ENCODE assay signal across 8 cellular contexts in genomic region chr10:931326-932318, GRCh38. TPM values are rescaled to one million over a fixed set of nuclear protein-coding genes. Genes with fewer than 3 reads are reported as not detected.
DNase-seq lines count a peak whose midpoint lies in the region; ATAC-seq and TF ChIP-seq lines count a peak whose summit lies in the region.

TSS of gene LARP4B (minus strand) at chr10:931705. CDS start at chr10:885721, 45,984 bp downstream.

- no peak for TF ChIP-seq EP300 in transverse colon (IDR thresholded peaks at IDR 0.05; ENCODE audit: low read depth)

- DNase-seq in NCI-H146 treated with DMSO at 0.1 percent for 48 hours (lab: John Stamatoyannopoulos, UW; ENCODE audit: unreplicated experiment) (peak; percentile 97), T-helper 1 cell (peak; percentile 94 to 99 (median 95)), adrenal gland (peak; percentile 96 to 98 (median 97)), heart left ventricle (peak; percentile 97 to 99 (median 98)), pons (ENCODE audit: low spot score) (peak; percentile 97), transverse colon (peak; percentile 97)

- TF ChIP-seq POLR2A in GM15510 (IDR thresholded peaks at IDR 0.05; ENCODE audit: borderline replicate concordance, extremely low read depth, insufficient read length) (peak; percentile 64), adrenal gland (IDR thresholded peaks at IDR 0.05) (peak; percentile 80 to 96), heart left ventricle (IDR thresholded peaks at IDR 0.05) (peak in 1 of 2 donors; percentile 73), transverse colon (IDR thresholded peaks at IDR 0.05) (peak; percentile 80)

- H3K4me3 ChIP-seq in adrenal gland (peak within 1 kb of the TSS in 3 of 4 donors; percentile 8 to 95 (median 70)), heart left ventricle (peak within 1 kb of the TSS; percentile 43 to 96 (median 77)), transverse colon (peak within 1 kb of the TSS; percentile 89 to 98 (median 93))

- H3K27ac ChIP-seq in adrenal gland (peak within 1 kb of the TSS; percentile 74 to 100 (median 92)), heart left ventricle (peak within 1 kb of the TSS; percentile 91 to 99 (median 96)), transverse colon (peak within 1 kb of the TSS; percentile 96 to 99 (median 98))

- peak; percentile 90 for ATAC-seq in HG02884 (IDR thresholded peaks at IDR 0.05; ENCODE audit: unreplicated experiment)
- peak; percentile 99 to 100 (median 99) for ATAC-seq in heart left ventricle

- H3K27me3 ChIP-seq in adrenal gland (no peaks in the 10 kb centered on the region), heart left ventricle (no peaks in the 10 kb centered on the region), transverse colon (no peaks in the 10 kb centered on the region)

- in situ Hi-C loops in transverse colon (cut with MboI; ENCODE audit: low pct_ligation_motif_present in 1 of 4, low pct_unique_long_range_greater_than_20kb in 1 of 4, low sequenced_read_pairs in 3 of 4): no loop called here

- intact Hi-C loops in adrenal gland (cut with DNase I): loop anchor here in 1 of 2 donors (10.0 kb wide), 1 partner anchor 53 kb away; the partner anchor contains the start of gene GTPBP4
- intact Hi-C loops in heart left ventricle (cut with DNase I): loop anchor here in 8 of 10 donors (2.0 to 10.0 kb wide), 13 partner anchors 53 to 419 kb away; partner anchors contain the start of genes GTPBP4 (in 7 of the 8), DIP2C (in 2 of the 8), IDI1 (in 2 of the 8) and WDR37 (in 1 of the 8)
- intact Hi-C loops in transverse colon (cut with DNase I; ENCODE audit: low total_unique reads): no loop called here

- H3K36me3 ChIP-seq in adrenal gland (replicated peaks in 1 of 2) (peaks cover 0 to 2% of the 10 kb centered on the region in 2 donors), heart left ventricle (peaks cover 0 to 4% (median 0%) of the 10 kb centered on the region in 9 donors), transverse colon (no peaks in the 10 kb centered on the region)

- H3K9me3 ChIP-seq in adrenal gland (replicated peaks in 1 of 3) (no peaks in the 10 kb centered on the region), heart left ventricle (no peaks in the 10 kb centered on the region), transverse colon (no peaks in the 10 kb centered on the region)

- TF ChIP-seq CTCF in adrenal gland (IDR thresholded peaks at IDR 0.05) (no peak), heart left ventricle (IDR thresholded peaks at IDR 0.05) (no peak), transverse colon (IDR thresholded peaks at IDR 0.05) (no peak)

- 0 to 1% (median 0%) methylated on average over 14 to 134 of the region's 137 CpGs for WGBS in adrenal gland, 4 donors
- WGBS in heart left ventricle, 4 donors: 0 to 2% (median 0%) methylated on average over 29 to 137 of the region's 137 CpGs
- WGBS in transverse colon (ENCODE audit: low coverage in 1 of 2), 2 donors: 1% methylated on average over 54 of the region's 137 CpGs; no CpG with 5 or more reads in 1 of the 2 donors

- H3K4me1 ChIP-seq in adrenal gland (replicated peaks in 1 of 2) (peaks cover 21 to 30% of the 10 kb centered on the region in 2 donors), heart left ventricle (peaks cover 4 to 47% (median 35%) of the 10 kb centered on the region in 12 donors), transverse colon (peaks cover 17 to 45% (median 34%) of the 10 kb centered on the region in 4 donors)

RNA-seq across cellular contexts. Expression of gene LARP4B, which starts in this region (rescaled TPM):
- 100 to 1,000 TPM in 2 of 8 donors, 10 to 100 TPM in 6; 33.7 to 145 (median 80.6) TPM for total RNA-seq in adrenal gland
- polyA plus RNA-seq in adrenal gland: 10 to 100 TPM; 17.2 to 63.0 (median 18.1) TPM
- total RNA-seq in heart left ventricle: 10 to 100 TPM; 26.8 to 81.1 (median 64.8) TPM
- polyA plus RNA-seq in heart left ventricle: 10 to 100 TPM; 20.1 to 23.1 TPM
- total RNA-seq in transverse colon: 100 to 1,000 TPM in 1 of 4 donors, 10 to 100 TPM in 3; 89.2 to 148 (median 96.4) TPM

Comparison
In these comparisons a context has a peak if more than half of its experiments do, and no peak if none do; other contexts are left out.
1. Peak in every context shown above with its lines: DNase-seq, ATAC-seq, H3K4me3 ChIP-seq and H3K27ac ChIP-seq.